28 cellular contexts compared by ENCODE assay signal in genomic region chr1:198494658-198495103, GRCh38. TPM values are rescaled to one million over a fixed set of nuclear protein-coding genes. Genes with fewer than 3 reads are reported as not detected.
"Had no signal": no experiment of that assay in that cellular context is flagged by ENCODE, and none has a peak within 500 bp of the region (broad histone marks: within the 10 kb centered on the region; RNA-seq: fewer than 3 reads in every experiment).

No MANE protein-coding gene starts in this region.

- H3K27ac Mint-ChIP-seq: activated naive CD4-positive, alpha-beta T cell treated with anti-CD3 and anti-CD28 coated beads, Interleukin-2, amount 50 U/mL, for 72 hours; activated naive CD8-positive, alpha-beta T cell treated with anti-CD3 and anti-CD28 coated beads, Interleukin-2, amount 50 U/mL, for 24 hours had no signal

- H3K27me3 Mint-ChIP-seq: activated naive CD8-positive, alpha-beta T cell treated with anti-CD3 and anti-CD28 coated beads, Interleukin-2, amount 50 U/mL, for 24 hours had no signal

- DNase-seq: activated CD4-positive, alpha-beta T cell treated with anti-CD3 and anti-CD28 coated beads for 4 hours; activated CD4-positive, alpha-beta T cell treated with anti-CD3 and anti-CD28 coated beads, Interleukin-2, amount 50 U/mL, for 48 hours; activated CD8-positive, alpha-beta memory T cell treated with anti-CD3 and anti-CD28 coated beads for 24 hours; activated effector memory CD4-positive, alpha-beta T cell treated with anti-CD3 and anti-CD28 coated beads, Interleukin-2, amount 50 U/mL, for 16 hours; activated naive CD4-positive, alpha-beta T cell treated with Interleukin-2 at 50 U/mL for 16 hours; activated naive CD8-positive, alpha-beta T cell treated with anti-CD3 and anti-CD28 coated beads, Interleukin-2, amount 50 U/mL, for 24 hours; activated T-cell treated with anti-CD3 and anti-CD28 coated beads, Interleukin-2, amount 50 U/mL, for 4 hours; amniotic stem cell; body of pancreas; Karpas-422; NCI-H1105 treated with DMSO at 0.1 percent for 48 hours; NCI-H1436 treated with DMSO at 0.1 percent for 48 hours; NCI-H187; NCI-H2081; NCI-H510A treated with DMSO at 0.1 percent for 48 hours; NCI-H69; NK-92 treated with Interleukin-12 subunit alpha and Interleukin-12 subunit beta, amount 100 ng/mL, for 24 hours; OCI-M1; RPMI8226; SHP77 treated with DMSO at 0.1 percent for 48 hours; T-helper 2 cell had no signal

- H3K4me3 ChIP-seq: ascending aorta, body of pancreas, K562 had no signal

- H3K4me3 Mint-ChIP-seq: activated naive CD8-positive, alpha-beta T cell treated with anti-CD3 and anti-CD28 coated beads, Interleukin-2, amount 50 U/mL, for 24 hours; activated T-cell treated with anti-CD3 and anti-CD28 coated beads, Interleukin-2, amount 50 U/mL, for 4 hours had no signal

- H3K36me3 ChIP-seq: ascending aorta had no signal

- H3K9me3 Mint-ChIP-seq: activated naive CD8-positive, alpha-beta T cell treated with anti-CD3 and anti-CD28 coated beads, Interleukin-2, amount 50 U/mL, for 24 hours; activated T-cell treated with anti-CD3 and anti-CD28 coated beads, Interleukin-2, amount 50 U/mL, for 4 hours had no signal

- H3K27me3 ChIP-seq: ascending aorta, body of pancreas had no signal

- H3K4me1 ChIP-seq: ascending aorta, body of pancreas had no signal

- H3K9me3 ChIP-seq: ascending aorta, body of pancreas had no signal

- H3K36me3 Mint-ChIP-seq: activated naive CD4-positive, alpha-beta T cell treated with anti-CD3 and anti-CD28 coated beads, Interleukin-2, amount 50 U/mL, for 72 hours had no signal

- FAIRE-seq: bronchial epithelial cell, K562 had no signal

- H3K27ac ChIP-seq: ascending aorta, body of pancreas had no signal

- ATAC-seq: activated CD4-positive, CD25-positive, alpha-beta regulatory T cell treated with anti-CD3 and anti-CD28 coated beads, Interleukin-2, amount 50 U/mL, for 24 hours; activated naive CD4-positive, alpha-beta T cell treated with anti-CD3 and anti-CD28 coated beads, Interleukin-2, amount 50 U/mL, for 72 hours; activated naive CD8-positive, alpha-beta T cell treated with anti-CD3 and anti-CD28 coated beads, Interleukin-2, amount 50 U/mL, for 24 hours; activated T-cell treated with anti-CD3 and anti-CD28 coated beads, Interleukin-2, amount 50 U/mL, for 4 hours; body of pancreas; K562; Panc1 had no signal

RNA-seq across cellular contexts. Expression of gene ATP6V1G3, which starts 45.8 kb away (rescaled TPM):
- total RNA-seq: activated T-cell treated with anti-CD3 and anti-CD28 coated beads, Interleukin-2, amount 50 U/mL, for 4 hours; ascending aorta; body of pancreas; bronchial epithelial cell; K562; SK-MEL-5 had no signal
